Comparison of ENCODE assay signal across 11 cellular contexts in the genomic region with DNA sequence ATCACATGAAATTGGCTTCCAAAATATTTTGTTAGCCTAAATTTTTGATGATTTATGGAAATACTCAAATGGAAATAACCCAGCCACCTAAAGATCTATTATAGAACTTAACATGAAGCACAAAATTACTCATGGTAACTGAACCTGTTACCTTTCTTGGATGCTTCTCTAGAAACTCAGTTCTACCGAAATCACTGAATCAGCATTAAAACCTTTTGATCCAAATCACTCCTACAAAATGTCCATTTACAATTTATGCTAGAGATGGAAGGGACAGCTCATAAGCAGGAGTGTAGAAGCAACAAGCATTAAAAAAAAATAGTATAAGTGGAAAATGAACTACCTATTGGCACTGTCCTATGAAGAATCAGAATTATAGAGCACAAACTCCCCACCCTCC. TPM values are rescaled to one million over a fixed set of nuclear protein-coding genes. Genes with fewer than 3 reads are reported as not detected.
DNase-seq lines count a peak whose midpoint lies in the region; ATAC-seq and TF ChIP-seq lines count a peak whose summit lies in the region.
"Had no signal": no experiment of that assay in that cellular context is flagged by ENCODE, and none has a peak within 500 bp of the region (broad histone marks: within the 10 kb centered on the region; RNA-seq: fewer than 3 reads in every experiment).

No MANE protein-coding gene starts in this region.

- H3K27me3 ChIP-seq in Caco-2 (replicated peaks; ENCODE audit: control insufficient read depth, insufficient read depth, low read length) (no peaks in the 10 kb centered on the region), HUES48 (ENCODE audit: control insufficient read depth, insufficient read depth, low read length) (no peaks in the 10 kb centered on the region), SJCRH30 (no peaks in the 10 kb centered on the region)
- H3K27me3 ChIP-seq: SJSA1 had no signal

- intact Hi-C loops in Caco-2 (cut with micrococcal nuclease; ENCODE audit: unreplicated experiment) (no loop called here), left ventricle myocardium superior (cut with micrococcal nuclease) (no loop called here)

- POLR2A ChIA-PET in Caco-2 (lab: Charles Lee): no interaction called here

- H3K9me3 ChIP-seq in Caco-2 (no peaks in the 10 kb centered on the region), HUES48 (ENCODE audit: control insufficient read depth, insufficient read depth, low read length) (no peaks in the 10 kb centered on the region), SJCRH30 (replicated peaks) (no peaks in the 10 kb centered on the region)
- H3K9me3 ChIP-seq: SJSA1 had no signal

- H3K9me3 Mint-ChIP-seq in Caco-2 (ENCODE audit: unreplicated experiment): no peaks in the 10 kb centered on the region
- no peaks in the 10 kb centered on the region for H3K9me3 Mint-ChIP-seq in activated naive CD8-positive, alpha-beta T cell treated with anti-CD3 and anti-CD28 coated beads for 36 hours
- H3K9me3 Mint-ChIP-seq in natural killer cell treated with Interleukin-12 subunit alpha and Interleukin-12 subunit beta and Interleukin-15 and Interleukin-18, amount 100 ng/mL, for 72 hours: no peaks in the 10 kb centered on the region

- no peak for TF ChIP-seq CTCF in Caco-2 (IDR thresholded peaks at IDR 0.05; ENCODE audit: insufficient read depth in 1 of 2, low read depth in 1 of 2, low read length in 1 of 2, severe bottlenecking in 1 of 2, unreplicated experiment in 1 of 2)

- DNase-seq in Caco-2: no peak
- no peak for DNase-seq in activated naive CD8-positive, alpha-beta T cell treated with anti-CD3 and anti-CD28 coated beads for 36 hours
- DNase-seq in natural killer cell treated with Interleukin-12 subunit alpha and Interleukin-12 subunit beta and Interleukin-15 and Interleukin-18, amount 100 ng/mL, for 72 hours (ENCODE audit: low spot score): no peak
- no peak for DNase-seq in SJCRH30
- no peak for DNase-seq in SIG-M5 (lab: John Stamatoyannopoulos, UW)
- DNase-seq in left ventricle myocardium superior: no peak
- no peak for DNase-seq in NCI-H2107 (lab: John Stamatoyannopoulos, UW)
- DNase-seq: NCI-H1092 treated with DMSO at 0.1 percent for 48 hours, NCI-H524 treated with DMSO at 0.1 percent for 48 hours had no signal

- no peaks in the 10 kb centered on the region for H3K27me3 Mint-ChIP-seq in Caco-2 (ENCODE audit: insufficient read depth, unreplicated experiment)
- H3K27me3 Mint-ChIP-seq in activated naive CD8-positive, alpha-beta T cell treated with anti-CD3 and anti-CD28 coated beads for 36 hours: peaks cover 4% of the 10 kb centered on the region
- H3K27me3 Mint-ChIP-seq in natural killer cell treated with Interleukin-12 subunit alpha and Interleukin-12 subunit beta and Interleukin-15 and Interleukin-18, amount 100 ng/mL, for 72 hours: no peaks in the 10 kb centered on the region

- H3K4me1 ChIP-seq in Caco-2 (peaks cover 1% of the 10 kb centered on the region; the same call in 1 of the 2 replicates), HUES48 (ENCODE audit: control insufficient read depth, insufficient read depth, low read length) (peaks cover 9% of the 10 kb centered on the region), SJCRH30 (no peaks in the 10 kb centered on the region)

- no TSS peak for BruUV-seq in Caco-2 (replicated peaks; lab: Mats Ljungman, UMichigan)

- no peak for ATAC-seq in natural killer cell treated with Interleukin-12 subunit alpha and Interleukin-12 subunit beta and Interleukin-15 and Interleukin-18, amount 100 ng/mL, for 72 hours
- no peak for ATAC-seq in left ventricle myocardium superior

- H3K4me3 Mint-ChIP-seq in Caco-2 (ENCODE audit: unreplicated experiment): peak overlapping the region; percentile 44
- peak overlapping the region; percentile 38 for H3K4me3 Mint-ChIP-seq in activated naive CD8-positive, alpha-beta T cell treated with anti-CD3 and anti-CD28 coated beads for 36 hours
- H3K4me3 Mint-ChIP-seq in natural killer cell treated with Interleukin-12 subunit alpha and Interleukin-12 subunit beta and Interleukin-15 and Interleukin-18, amount 100 ng/mL, for 72 hours: peak overlapping the region; percentile 64

- no peak overlapping the region for H3K4me3 ChIP-seq in Caco-2 (ENCODE audit: low read depth, low read length)
- H3K4me3 ChIP-seq in HUES48 (ENCODE audit: low read depth, low read length): 0 out of 2 replicates have a peak overlapping the region, but pooled peaks have one; percentile 99
- no peak overlapping the region for H3K4me3 ChIP-seq in SJCRH30

- no peak overlapping the region for H3K27ac ChIP-seq in HUES48 (ENCODE audit: low read depth, low read length)
- H3K27ac ChIP-seq in SJCRH30: no peak overlapping the region
- H3K27ac ChIP-seq: SJSA1 had no signal

- no peak overlapping the region for H3K27ac Mint-ChIP-seq in Caco-2 (ENCODE audit: unreplicated experiment)
- peak overlapping the region; percentile 1 for H3K27ac Mint-ChIP-seq in activated naive CD8-positive, alpha-beta T cell treated with anti-CD3 and anti-CD28 coated beads for 36 hours
- H3K27ac Mint-ChIP-seq in natural killer cell treated with Interleukin-12 subunit alpha and Interleukin-12 subunit beta and Interleukin-15 and Interleukin-18, amount 100 ng/mL, for 72 hours: no peak overlapping the region

- H3K9ac ChIP-seq in HUES48 (ENCODE audit: low read depth, low read length): no peak overlapping the region

- CTCF ChIA-PET in Caco-2 (lab: Charles Lee): no interaction called here

- H3K36me3 ChIP-seq in Caco-2 (ENCODE audit: control insufficient read depth, insufficient read depth, low read length) (no peaks in the 10 kb centered on the region; the same call in 1 of the 2 replicates), HUES48 (ENCODE audit: control insufficient read depth, insufficient read depth, low read length) (peaks cover 58% of the 10 kb centered on the region), SJCRH30 (peaks cover 48% of the 10 kb centered on the region)

- H3K36me3 Mint-ChIP-seq in Caco-2 (ENCODE audit: insufficient read depth, unreplicated experiment): peaks cover 90% of the 10 kb centered on the region
- peaks cover 56% of the 10 kb centered on the region for H3K36me3 Mint-ChIP-seq in activated naive CD8-positive, alpha-beta T cell treated with anti-CD3 and anti-CD28 coated beads for 36 hours
- peaks cover 41% of the 10 kb centered on the region for H3K36me3 Mint-ChIP-seq in natural killer cell treated with Interleukin-12 subunit alpha and Interleukin-12 subunit beta and Interleukin-15 and Interleukin-18, amount 100 ng/mL, for 72 hours

- H3K4me1 Mint-ChIP-seq in Caco-2 (ENCODE audit: low read depth, unreplicated experiment): peaks cover 15% of the 10 kb centered on the region
- H3K4me1 Mint-ChIP-seq in activated naive CD8-positive, alpha-beta T cell treated with anti-CD3 and anti-CD28 coated beads for 36 hours: peaks cover 40% of the 10 kb centered on the region
- H3K4me1 Mint-ChIP-seq in natural killer cell treated with Interleukin-12 subunit alpha and Interleukin-12 subunit beta and Interleukin-15 and Interleukin-18, amount 100 ng/mL, for 72 hours (ENCODE audit: low read depth in 2 of 2): peaks cover 29 to 44% of the 10 kb centered on the region in 2 donors

RNA-seq across cellular contexts. Expression of a gene that starts 2.1 kb away (rescaled TPM):
- 127 and 138 TPM in 2 replicates for total RNA-seq in Caco-2 (2022)
- total RNA-seq in activated naive CD8-positive, alpha-beta T cell treated with anti-CD3 and anti-CD28 coated beads for 36 hours: 100 to 1,000 TPM; 148 to 154 TPM
- 100 to 1,000 TPM; 124 to 150 TPM for total RNA-seq in natural killer cell treated with Interleukin-12 subunit alpha and Interleukin-12 subunit beta and Interleukin-15 and Interleukin-18, amount 100 ng/mL, for 72 hours
- total RNA-seq in SJCRH30 (2014; rRNA removed; shearing (Covaris generic)): 152 and 174 TPM in 2 replicates
- 33.2 TPM for total RNA-seq in left ventricle myocardium superior

RNA-seq across cellular contexts. Expression of a gene that starts 3.3 kb away (rescaled TPM):
- 33.1 and 41.4 TPM in 2 replicates for total RNA-seq in Caco-2 (2022)
- total RNA-seq in activated naive CD8-positive, alpha-beta T cell treated with anti-CD3 and anti-CD28 coated beads for 36 hours: 10 to 100 TPM; 23.9 to 28.1 TPM
- total RNA-seq in natural killer cell treated with Interleukin-12 subunit alpha and Interleukin-12 subunit beta and Interleukin-15 and Interleukin-18, amount 100 ng/mL, for 72 hours: 10 to 100 TPM; 22.3 to 24.0 TPM
- 35.8 and 46.8 TPM in 2 replicates for total RNA-seq in SJCRH30 (2014; rRNA removed; shearing (Covaris generic))
- 7.6 TPM for total RNA-seq in left ventricle myocardium superior
